ENCODE assay signal across 10 cellular contexts in the genomic region with DNA sequence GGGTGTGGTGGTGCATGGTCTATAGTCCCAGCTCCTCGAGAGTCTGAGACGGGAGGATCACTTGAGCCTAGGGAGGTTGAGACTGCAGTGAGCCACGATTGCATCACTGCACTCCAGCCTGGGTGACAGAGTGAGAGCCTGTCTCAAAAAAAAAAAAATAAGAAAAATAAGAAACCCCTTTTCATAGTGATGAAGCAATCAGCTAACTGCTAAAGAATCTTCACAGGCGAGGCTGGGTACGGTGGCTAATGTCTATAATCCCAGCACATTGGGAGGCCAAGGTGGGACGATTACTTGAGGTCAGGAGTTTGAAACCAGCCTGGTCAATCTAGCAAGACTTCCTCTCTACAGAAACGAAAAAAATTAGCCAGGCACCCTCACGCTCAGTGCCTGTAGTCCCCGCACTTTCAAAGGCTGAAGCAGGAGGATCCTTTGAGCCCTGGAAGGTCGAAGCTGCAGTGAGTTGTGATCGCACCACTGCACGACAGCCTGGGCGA. TPM values are rescaled to one million over a fixed set of nuclear protein-coding genes. Genes with fewer than 3 reads are reported as not detected.
DNase-seq lines count a peak whose midpoint lies in the region; TF ChIP-seq lines count a peak whose summit lies in the region.
"Had no signal": no experiment of that assay in that cellular context is flagged by ENCODE, and none has a peak within 500 bp of the region (broad histone marks: within the 10 kb centered on the region; RNA-seq: fewer than 3 reads in every experiment).

No MANE protein-coding gene starts in this region.

- H3K9me3 ChIP-seq in CD8-positive, alpha-beta memory T cell (ENCODE audit: low read length): no peaks in the 10 kb centered on the region
- H3K9me3 ChIP-seq in KOPT-K1 (ENCODE audit: insufficient read depth, low read length, poor library complexity, severe bottlenecking) (no peaks in the 10 kb centered on the region), PC-9 (ENCODE audit: insufficient read depth, low read depth) (no peaks in the 10 kb centered on the region)
- H3K9me3 ChIP-seq: ovary, SJCRH30 had no signal

- peak overlapping the region; percentile 91 to 100 (median 94) for H3K27ac Mint-ChIP-seq in CD8-positive, alpha-beta memory T cell
- H3K27ac Mint-ChIP-seq in activated naive CD4-positive, alpha-beta T cell treated with anti-CD3 and anti-CD28 coated beads, Interleukin-2, amount 50 U/mL, for 24 hours: peak overlapping the region; percentile 100

- peaks cover 5 to 34% (median 12%) of the 10 kb centered on the region in 3 donors for H3K36me3 Mint-ChIP-seq in CD8-positive, alpha-beta memory T cell
- peaks cover 4% of the 10 kb centered on the region for H3K36me3 Mint-ChIP-seq in activated naive CD4-positive, alpha-beta T cell treated with anti-CD3 and anti-CD28 coated beads, Interleukin-2, amount 50 U/mL, for 24 hours

- no peaks in the 10 kb centered on the region for H3K79me2 ChIP-seq in PC-9 (ENCODE audit: low read depth)

- no peaks in the 10 kb centered on the region for H4K20me1 ChIP-seq in PC-9 (ENCODE audit: insufficient read depth)

- peak overlapping the region; percentile 55 for H3K27ac ChIP-seq in CD8-positive, alpha-beta memory T cell (ENCODE audit: low read depth, low read length)
- peak overlapping the region; percentile 96 for H3K27ac ChIP-seq in KOPT-K1 (ENCODE audit: low read depth, low read length, poor library complexity, severe bottlenecking)
- peak overlapping the region in 19 of 21 experiments; percentile 27 to 92 (median 69) for H3K27ac ChIP-seq in skin epidermis
- no peak overlapping the region for H3K27ac ChIP-seq in PC-9
- H3K27ac ChIP-seq: SJCRH30 had no signal

- TF ChIP-seq CTCF in PC-9 (conservative IDR thresholded peaks at IDR 0.05): no peak

- H3K36me3 ChIP-seq in CD8-positive, alpha-beta memory T cell (ENCODE audit: insufficient read depth, low read length): no peaks in the 10 kb centered on the region
- H3K36me3 ChIP-seq in KOPT-K1 (ENCODE audit: insufficient read depth, low read length) (no peaks in the 10 kb centered on the region), PC-9 (ENCODE audit: low read depth) (no peaks in the 10 kb centered on the region)
- H3K36me3 ChIP-seq: ovary, SJCRH30 had no signal

- CTCF ChIA-PET in CD8-positive, alpha-beta memory T cell (lab: Charles Lee): interaction anchor here (0.7 to 13.3 kb wide), 13 partner anchors 37 to 367 kb away, joined by 3 to 167 read pairs (median 4); a partner anchor contains a TSS
- CTCF ChIA-PET in PC-9 (lab: Charles Lee): no interaction called here

- H3K4me1 Mint-ChIP-seq in CD8-positive, alpha-beta memory T cell: peaks cover 48 to 70% (median 61%) of the 10 kb centered on the region in 3 donors
- peaks cover 78% of the 10 kb centered on the region for H3K4me1 Mint-ChIP-seq in activated naive CD4-positive, alpha-beta T cell treated with anti-CD3 and anti-CD28 coated beads, Interleukin-2, amount 50 U/mL, for 24 hours

- peaks cover 53% of the 10 kb centered on the region for H3K4me1 ChIP-seq in CD8-positive, alpha-beta memory T cell (ENCODE audit: insufficient read depth, low read length)
- no peaks in the 10 kb centered on the region for H3K4me1 ChIP-seq in PC-9 (replicated peaks; ENCODE audit: insufficient read depth)

- H3K4me3 Mint-ChIP-seq in CD8-positive, alpha-beta memory T cell: peak overlapping the region; percentile 85 to 95 (median 91)
- H3K4me3 Mint-ChIP-seq in activated naive CD4-positive, alpha-beta T cell treated with anti-CD3 and anti-CD28 coated beads, Interleukin-2, amount 50 U/mL, for 24 hours: peak overlapping the region; percentile 84

- intact Hi-C loops in PC-9 (cut with micrococcal nuclease; ENCODE audit: unreplicated experiment): loop anchor here (5.0 to 10.0 kb wide), 4 partner anchors 211 to 1332 kb away; a partner anchor contains a TSS

- H2AFZ ChIP-seq in PC-9: no peak overlapping the region

- no peaks in the 10 kb centered on the region for H3F3A ChIP-seq in PC-9 (ENCODE audit: insufficient read depth, low read depth)

- H3K4me3 ChIP-seq in CD8-positive, alpha-beta memory T cell (ENCODE audit: low read length): peak overlapping the region; percentile 72
- H3K4me3 ChIP-seq in skin epidermis (peak overlapping the region; percentile 2 to 37 (median 11)), PC-9 (no peak overlapping the region)
- H3K4me3 ChIP-seq: ovary, SJCRH30 had no signal

- peak in 2 of 5 donors; percentile 21 to 60 for DNase-seq in CD8-positive, alpha-beta memory T cell
- no peak for DNase-seq in PC-9
- no peak for DNase-seq in kidney glomerular epithelial cell (lab: John Stamatoyannopoulos, UW)
- DNase-seq in NCI-H1092 (lab: John Stamatoyannopoulos, UW): no peak
- no peak for DNase-seq in DMS 273 treated with DMSO at 0.1 percent for 48 hours (lab: John Stamatoyannopoulos, UW)
- DNase-seq: ovary, SJCRH30 had no signal

- H3K9me2 ChIP-seq in PC-9 (ENCODE audit: insufficient read depth): no peaks in the 10 kb centered on the region

- H3K27me3 Mint-ChIP-seq in CD8-positive, alpha-beta memory T cell: no peaks in the 10 kb centered on the region
- no peaks in the 10 kb centered on the region for H3K27me3 Mint-ChIP-seq in activated naive CD4-positive, alpha-beta T cell treated with anti-CD3 and anti-CD28 coated beads, Interleukin-2, amount 50 U/mL, for 24 hours

- no peaks in the 10 kb centered on the region for H3K9me3 Mint-ChIP-seq in CD8-positive, alpha-beta memory T cell
- no peaks in the 10 kb centered on the region for H3K9me3 Mint-ChIP-seq in activated naive CD4-positive, alpha-beta T cell treated with anti-CD3 and anti-CD28 coated beads, Interleukin-2, amount 50 U/mL, for 24 hours

- H3K4me2 ChIP-seq in PC-9: no peak overlapping the region

- H3K27me3 ChIP-seq in CD8-positive, alpha-beta memory T cell (ENCODE audit: insufficient read depth, low read length, poor library complexity, severe bottlenecking): no peaks in the 10 kb centered on the region
- no peaks in the 10 kb centered on the region for H3K27me3 ChIP-seq in PC-9 (ENCODE audit: insufficient read depth, low read depth)
- H3K27me3 ChIP-seq: ovary had no signal

- BruUV-seq in PC-9 (replicated peaks; lab: Mats Ljungman, UMichigan): no TSS peak

- POLR2A ChIA-PET in CD8-positive, alpha-beta memory T cell (lab: Charles Lee): interaction anchor here (0.9 to 4.5 kb wide), 10 partner anchors 10 to 349 kb away, joined by 3 to 27 read pairs (median 5); a partner anchor contains a TSS
- POLR2A ChIA-PET in PC-9 (lab: Charles Lee; ENCODE audit: unreplicated experiment): no interaction called here

RNA-seq across cellular contexts. Expression of a gene that starts 0.8 kb away (rescaled TPM):
- 10 to 100 TPM; 48.8 to 50.8 TPM for total RNA-seq in CD8-positive, alpha-beta memory T cell
- 27.5 TPM for polyA plus RNA-seq in CD8-positive, alpha-beta memory T cell
- not detected in 2 replicates for total RNA-seq in PC-9 (2021)
- total RNA-seq: SJCRH30 had no signal

RNA-seq across cellular contexts. Expression of a gene that starts 23.9 kb away (rescaled TPM):
- under 1 TPM; 0.15 to 0.16 TPM for total RNA-seq in CD8-positive, alpha-beta memory T cell
- 0.13 TPM for polyA plus RNA-seq in CD8-positive, alpha-beta memory T cell
- total RNA-seq in PC-9 (2021): not detected in 2 replicates
- total RNA-seq: ovary, SJCRH30 had no signal
- polyA plus RNA-seq: ovary had no signal

RNA-seq across cellular contexts. Expression of a gene that starts 41.7 kb away (rescaled TPM):
- 1 to 10 TPM; 8.3 to 8.5 TPM for total RNA-seq in CD8-positive, alpha-beta memory T cell
- polyA plus RNA-seq in CD8-positive, alpha-beta memory T cell: 2.0 TPM
- 4.7 and 5.8 TPM in 2 replicates for total RNA-seq in PC-9 (2021)

RNA-seq across cellular contexts. Expression of a gene that starts 50.4 kb away (rescaled TPM):
- 100 to 1,000 TPM; 163 to 178 TPM for total RNA-seq in CD8-positive, alpha-beta memory T cell
- 67.9 TPM for polyA plus RNA-seq in CD8-positive, alpha-beta memory T cell
- 153 and 186 TPM in 2 replicates for total RNA-seq in PC-9 (2021)

Comparison
In these comparisons a context has a peak if more than half of its experiments do, and no peak if none do; other contexts are left out.
1. RNA of a gene that starts 0.8 kb away (total RNA-seq): 48.8 to 50.8 TPM in CD8-positive, alpha-beta memory T cell; not detected in PC-9; every median in the first group is over 10 times any median in the second.